ENCODE assay signal across 8 cellular contexts in the genomic region with DNA sequence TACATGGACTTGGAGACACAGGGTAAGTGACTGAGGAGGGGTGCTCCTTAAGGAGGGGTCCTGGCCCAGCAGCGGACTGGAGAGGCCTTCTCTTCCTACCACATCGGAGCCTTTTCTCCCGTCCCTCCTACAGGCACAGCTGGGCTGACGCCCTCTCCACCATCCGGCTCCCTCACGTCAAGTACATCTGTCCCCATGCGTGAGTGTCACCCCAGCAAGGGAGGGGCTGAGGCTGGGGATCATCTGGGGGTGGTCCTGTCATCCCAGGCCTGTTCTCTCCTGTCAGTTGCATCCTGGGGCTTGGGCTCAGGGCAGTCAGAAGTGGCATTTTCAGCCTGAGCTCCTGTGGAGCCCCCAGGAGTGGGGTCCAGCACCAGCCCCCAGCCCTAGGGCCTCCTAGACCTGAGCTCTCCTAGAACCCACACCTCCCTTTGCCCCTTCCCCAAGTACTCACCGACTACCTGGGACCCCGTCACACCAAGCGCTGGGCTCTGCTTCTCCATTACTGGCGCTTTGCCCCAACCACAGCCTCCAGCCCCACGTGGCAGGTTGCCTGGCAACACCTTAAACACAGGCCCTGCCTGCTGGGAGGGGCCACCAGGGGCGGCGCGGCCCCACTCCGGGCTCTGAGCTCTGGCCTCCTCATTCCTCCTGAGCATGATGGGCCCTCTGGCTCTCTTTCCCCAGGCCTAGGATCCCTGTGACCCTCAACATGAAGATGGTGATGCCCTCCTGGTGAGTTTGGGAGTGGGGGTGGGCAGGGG. TPM values are rescaled to one million over a fixed set of nuclear protein-coding genes. Genes with fewer than 3 reads are reported as not detected.
DNase-seq lines count a peak whose midpoint lies in the region; ATAC-seq and TF ChIP-seq lines count a peak whose summit lies in the region.

No MANE protein-coding gene starts in this region.

- H3K27me3 ChIP-seq in OCI-LY1 (ENCODE audit: insufficient read depth, low read length) (no peaks in the 10 kb centered on the region), neural progenitor cell (no peaks in the 10 kb centered on the region)

- H2AFZ ChIP-seq in OCI-LY1 (ENCODE audit: low read length) (no peak overlapping the region), neural progenitor cell (replicated peaks) (no peak overlapping the region)

- H3K4me1 ChIP-seq in OCI-LY1 (ENCODE audit: insufficient read depth, low read length, severe bottlenecking) (peaks cover 26% of the 10 kb centered on the region), neural progenitor cell (peaks cover 3% of the 10 kb centered on the region)

- H4K20me1 ChIP-seq in OCI-LY1 (ENCODE audit: insufficient read depth, low read length) (no peaks in the 10 kb centered on the region), neural progenitor cell (ENCODE audit: low read depth) (peaks cover 3% of the 10 kb centered on the region)

- H3K9me2 ChIP-seq in OCI-LY1 (ENCODE audit: low read depth, low read length): no peaks in the 10 kb centered on the region

- TF ChIP-seq CTCF in OCI-LY1 (IDR thresholded peaks at IDR 0.05; ENCODE audit: low read length): no peak
- TF ChIP-seq CTCF in neural progenitor cell (IDR thresholded peaks at IDR 0.05): no peak

- H3K4me3 Mint-ChIP-seq in central memory CD8-positive, alpha-beta T cell: peak overlapping the region; percentile 34
- peak overlapping the region; percentile 15 for H3K4me3 Mint-ChIP-seq in natural killer cell treated with Interleukin-12 subunit alpha and Interleukin-12 subunit beta and Interleukin-15 and Interleukin-18, amount 100 ng/mL, for 72 hours
- no peak overlapping the region for H3K4me3 Mint-ChIP-seq in neural progenitor cell

- H3K36me3 ChIP-seq in OCI-LY1 (ENCODE audit: insufficient read depth, low read length) (peaks cover 21% of the 10 kb centered on the region; the same call in 1 of the 2 replicates), neural progenitor cell (no peaks in the 10 kb centered on the region)

- no peak for ATAC-seq in central memory CD8-positive, alpha-beta T cell (replicated peaks; ENCODE audit: extremely low read depth, poor library complexity, severe bottlenecking)
- no peak for ATAC-seq in natural killer cell treated with Interleukin-12 subunit alpha and Interleukin-12 subunit beta and Interleukin-15 and Interleukin-18, amount 100 ng/mL, for 72 hours
- no peak for ATAC-seq in GM18907 (IDR thresholded peaks at IDR 0.05; ENCODE audit: unreplicated experiment)
- ATAC-seq in HG03354 (IDR thresholded peaks at IDR 0.05; ENCODE audit: poor library complexity, severe bottlenecking, unreplicated experiment): no peak

- no peak overlapping the region for H3K27ac Mint-ChIP-seq in central memory CD8-positive, alpha-beta T cell (ENCODE audit: low read depth)
- peak overlapping the region in 1 of 2 donors; percentile 16 for H3K27ac Mint-ChIP-seq in natural killer cell treated with Interleukin-12 subunit alpha and Interleukin-12 subunit beta and Interleukin-15 and Interleukin-18, amount 100 ng/mL, for 72 hours
- H3K27ac Mint-ChIP-seq in neural progenitor cell: no peak overlapping the region

- H3K9ac ChIP-seq in OCI-LY1 (ENCODE audit: low read length) (no peak overlapping the region), neural progenitor cell (no peak overlapping the region)

- H3K9me3 ChIP-seq in OCI-LY1 (ENCODE audit: low read length) (no peaks in the 10 kb centered on the region), neural progenitor cell (ENCODE audit: low read depth) (no peaks in the 10 kb centered on the region)

- H3F3A ChIP-seq in OCI-LY1 (ENCODE audit: insufficient read depth, low read length) (no peaks in the 10 kb centered on the region), neural progenitor cell (ENCODE audit: low read depth) (peaks cover 15% of the 10 kb centered on the region)

- H3K4me2 ChIP-seq in OCI-LY1 (ENCODE audit: low read length): peak overlapping the region; percentile 82; the same call in 1 of the 2 replicates
- H3K4me2 ChIP-seq in neural progenitor cell: no peak overlapping the region

- no peaks in the 10 kb centered on the region for H3K9me3 Mint-ChIP-seq in central memory CD8-positive, alpha-beta T cell
- H3K9me3 Mint-ChIP-seq in natural killer cell treated with Interleukin-12 subunit alpha and Interleukin-12 subunit beta and Interleukin-15 and Interleukin-18, amount 100 ng/mL, for 72 hours: no peaks in the 10 kb centered on the region
- H3K9me3 Mint-ChIP-seq in neural progenitor cell: no peaks in the 10 kb centered on the region

- H3K4me3 ChIP-seq in OCI-LY1 (ENCODE audit: low read depth, low read length, poor library complexity, severe bottlenecking): no peak overlapping the region
- H3K4me3 ChIP-seq in neural progenitor cell: no peak overlapping the region

- peaks cover 30% of the 10 kb centered on the region for H3K4me1 Mint-ChIP-seq in central memory CD8-positive, alpha-beta T cell
- H3K4me1 Mint-ChIP-seq in natural killer cell treated with Interleukin-12 subunit alpha and Interleukin-12 subunit beta and Interleukin-15 and Interleukin-18, amount 100 ng/mL, for 72 hours (ENCODE audit: low read depth in 2 of 2): peaks cover 16 to 22% of the 10 kb centered on the region in 2 donors
- peaks cover 15% of the 10 kb centered on the region for H3K4me1 Mint-ChIP-seq in neural progenitor cell

- H3K27ac ChIP-seq in OCI-LY1 (ENCODE audit: low read depth, low read length, poor library complexity, severe bottlenecking) (no peak overlapping the region), neural progenitor cell (no peak overlapping the region)

- no peaks in the 10 kb centered on the region for H3K27me3 Mint-ChIP-seq in central memory CD8-positive, alpha-beta T cell
- H3K27me3 Mint-ChIP-seq in natural killer cell treated with Interleukin-12 subunit alpha and Interleukin-12 subunit beta and Interleukin-15 and Interleukin-18, amount 100 ng/mL, for 72 hours: no peaks in the 10 kb centered on the region
- H3K27me3 Mint-ChIP-seq in neural progenitor cell (ENCODE audit: insufficient read depth, low read depth): no peaks in the 10 kb centered on the region

- H3K79me2 ChIP-seq in OCI-LY1 (ENCODE audit: insufficient read depth, low read length) (peaks cover 6% of the 10 kb centered on the region; the same call in 1 of the 2 replicates), neural progenitor cell (ENCODE audit: low read depth) (peaks cover 22% of the 10 kb centered on the region)

- H3K36me3 Mint-ChIP-seq in central memory CD8-positive, alpha-beta T cell (ENCODE audit: insufficient read depth): peaks cover 33% of the 10 kb centered on the region
- H3K36me3 Mint-ChIP-seq in natural killer cell treated with Interleukin-12 subunit alpha and Interleukin-12 subunit beta and Interleukin-15 and Interleukin-18, amount 100 ng/mL, for 72 hours: peaks cover under 1% of the 10 kb centered on the region
- H3K36me3 Mint-ChIP-seq in neural progenitor cell: peaks cover 2% of the 10 kb centered on the region

- peak; percentile 8 for DNase-seq in DMS53 treated with DMSO at 0.1 percent for 48 hours (lab: John Stamatoyannopoulos, UW; ENCODE audit: unreplicated experiment)
- DNase-seq in central memory CD8-positive, alpha-beta T cell (ENCODE audit: low spot score in 2 of 2): no peak
- no peak for DNase-seq in natural killer cell treated with Interleukin-12 subunit alpha and Interleukin-12 subunit beta and Interleukin-15 and Interleukin-18, amount 100 ng/mL, for 72 hours (ENCODE audit: low spot score)
- no peak for DNase-seq in neural progenitor cell (ENCODE audit: low spot score)
- DNase-seq in NCI-H2081 treated with DMSO at 0.1 percent for 48 hours (lab: John Stamatoyannopoulos, UW): no peak

RNA-seq across cellular contexts. Expression of a gene that starts 2.3 kb away (rescaled TPM):
- total RNA-seq in natural killer cell treated with Interleukin-12 subunit alpha and Interleukin-12 subunit beta and Interleukin-15 and Interleukin-18, amount 100 ng/mL, for 72 hours: 100 to 1,000 TPM; 117 to 120 TPM
- total RNA-seq in neural progenitor cell (ENCODE audit: low replicate concordance): 41.8 and 102 TPM in 2 replicates

RNA-seq across cellular contexts. Expression of a gene that starts 7.4 kb away (rescaled TPM):
- total RNA-seq in natural killer cell treated with Interleukin-12 subunit alpha and Interleukin-12 subunit beta and Interleukin-15 and Interleukin-18, amount 100 ng/mL, for 72 hours: 10 to 100 TPM; 54.3 to 68.1 TPM
- 15.6 and 24.2 TPM in 2 replicates for total RNA-seq in neural progenitor cell (ENCODE audit: low replicate concordance)

RNA-seq across cellular contexts. Expression of a gene that starts 15.0 kb away (rescaled TPM):
- 10 to 100 TPM; 68.6 to 77.7 TPM for total RNA-seq in natural killer cell treated with Interleukin-12 subunit alpha and Interleukin-12 subunit beta and Interleukin-15 and Interleukin-18, amount 100 ng/mL, for 72 hours
- total RNA-seq in neural progenitor cell (ENCODE audit: low replicate concordance): 63.7 and 72.5 TPM in 2 replicates

RNA-seq across cellular contexts. Expression of a gene that starts 32.0 kb away (rescaled TPM):
- 10 to 100 TPM; 26.1 to 29.1 TPM for total RNA-seq in natural killer cell treated with Interleukin-12 subunit alpha and Interleukin-12 subunit beta and Interleukin-15 and Interleukin-18, amount 100 ng/mL, for 72 hours
- total RNA-seq in neural progenitor cell (ENCODE audit: low replicate concordance): 20.7 and 30.7 TPM in 2 replicates

RNA-seq across cellular contexts. Expression of a gene that starts 49.9 kb away (rescaled TPM):
- 10 to 100 TPM; 74.7 to 84.5 TPM for total RNA-seq in natural killer cell treated with Interleukin-12 subunit alpha and Interleukin-12 subunit beta and Interleukin-15 and Interleukin-18, amount 100 ng/mL, for 72 hours
- 29.1 and 30.0 TPM in 2 replicates for total RNA-seq in neural progenitor cell (ENCODE audit: low replicate concordance)
